11 cellular contexts compared by ENCODE assay signal in the genomic region with DNA sequence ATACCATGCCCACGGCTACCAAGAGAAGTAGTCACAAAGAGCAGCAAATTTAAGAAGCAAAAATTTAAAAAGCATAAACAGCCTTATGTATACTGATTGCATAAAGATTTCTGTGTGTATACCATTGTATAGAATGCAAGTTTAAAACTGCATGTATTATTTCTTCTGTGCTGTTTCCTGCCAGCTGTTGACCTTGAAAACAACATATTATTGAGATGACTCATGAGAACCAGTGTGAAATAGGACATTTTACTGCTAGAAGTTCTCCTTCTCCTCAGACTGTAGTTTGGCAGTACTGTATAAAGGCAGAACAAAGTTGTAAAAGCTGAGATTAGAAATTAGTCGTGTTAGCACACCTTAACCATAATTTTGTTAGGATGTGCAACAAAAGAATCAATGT. TPM values are rescaled to one million over a fixed set of nuclear protein-coding genes. Genes with fewer than 3 reads are reported as not detected.
DNase-seq lines count a peak whose midpoint lies in the region.
"Had no signal": no experiment of that assay in that cellular context is flagged by ENCODE, and none has a peak within 500 bp of the region (broad histone marks: within the 10 kb centered on the region; RNA-seq: fewer than 3 reads in every experiment).

No MANE protein-coding gene starts in this region.

- H3K36me3 ChIP-seq in mesendoderm (ENCODE audit: control insufficient read depth, insufficient read depth, low read length), result no peaks in the 10 kb centered on the region

- no peaks in the 10 kb centered on the region for H3K79me1 ChIP-seq in mesendoderm (ENCODE audit: low read length)

- no peaks in the 10 kb centered on the region for H3K36me3 Mint-ChIP-seq in activated CD4-positive, alpha-beta memory T cell treated with anti-CD3 and anti-CD28 coated beads for 36 hours

- POLR2A ChIA-PET in activated CD4-positive, alpha-beta memory T cell treated with anti-CD3 and anti-CD28 coated beads for 36 hours (lab: Charles Lee), result no interaction called here

- no peak overlapping the region for H2AK5ac ChIP-seq in mesendoderm (ENCODE audit: low read length)

- CTCF ChIA-PET in activated CD4-positive, alpha-beta memory T cell treated with anti-CD3 and anti-CD28 coated beads for 36 hours (lab: Charles Lee), result no interaction called here

- H3K79me2 ChIP-seq in mesendoderm (ENCODE audit: control insufficient read depth, insufficient read depth, low read length), result no peaks in the 10 kb centered on the region

- H3K23ac ChIP-seq in mesendoderm (ENCODE audit: low read length), result no peak overlapping the region

- H3K27ac Mint-ChIP-seq in activated CD4-positive, alpha-beta memory T cell treated with anti-CD3 and anti-CD28 coated beads for 36 hours, result no peak overlapping the region

- DNase-seq in AG20443 (ENCODE audit: low spot score) (peak; percentile 42), NCI-H460 (ENCODE audit: extremely low read depth, low read depth) (peak; percentile 7), dermis blood vessel endothelial cell (peak; percentile 89), mesendoderm (peak; percentile 68), D341Med (ENCODE audit: low spot score) (no peak), NCI-H82 treated with DMSO at 0.1 percent for 48 hours (lab: John Stamatoyannopoulos, UW; ENCODE audit: unreplicated experiment) (no peak), substantia nigra (lab: John Stamatoyannopoulos, UW) (no peak)
- DNase-seq in activated CD4-positive, alpha-beta memory T cell treated with anti-CD3 and anti-CD28 coated beads for 36 hours, result no peak
- DNase-seq: activated CD4-positive, alpha-beta T cell treated with anti-CD3 and anti-CD28 coated beads, Interleukin-2, amount 50 U/mL, for 4 hours; stimulated activated CD4-positive, alpha-beta T cell treated with anti-CD3 and anti-CD28 coated beads, Interleukin-12 subunit alpha, Interleukin-12 subunit beta, amount 100 ng/mL, for 4 hours had no signal

- WGBS in mesendoderm (ENCODE audit: extremely low coverage, insufficient coverage, low lambda C conversion rate), result no CpG with 5 or more reads among the region's 2 CpGs

- no peak overlapping the region for H3K4me3 ChIP-seq in mesendoderm (ENCODE audit: low read length)

- H2BK120ac ChIP-seq in mesendoderm (ENCODE audit: low read depth, low read length), result no peak overlapping the region

- no peaks in the 10 kb centered on the region for H3K4me1 Mint-ChIP-seq in activated CD4-positive, alpha-beta memory T cell treated with anti-CD3 and anti-CD28 coated beads for 36 hours (ENCODE audit: low read depth)

- no peaks in the 10 kb centered on the region for H3K4me1 ChIP-seq in mesendoderm (ENCODE audit: control insufficient read depth, low read depth, low read length)

- H4K8ac ChIP-seq in mesendoderm (ENCODE audit: low read depth, low read length), result no peak overlapping the region

- no peak overlapping the region for H3K4me2 ChIP-seq in mesendoderm (ENCODE audit: low read length)
- H3K4me2 ChIP-seq: KMS-11 had no signal

- no peak overlapping the region for H3K18ac ChIP-seq in mesendoderm (ENCODE audit: low read length)

- H2BK5ac ChIP-seq in mesendoderm (ENCODE audit: low read length), result no peak overlapping the region

- H3K9ac ChIP-seq in mesendoderm (ENCODE audit: low read length), result no peak overlapping the region
- H3K9ac ChIP-seq: KMS-11 had no signal

- H3K9me3 Mint-ChIP-seq in activated CD4-positive, alpha-beta memory T cell treated with anti-CD3 and anti-CD28 coated beads for 36 hours, result no peaks in the 10 kb centered on the region

- no peak overlapping the region for H3K4me3 Mint-ChIP-seq in activated CD4-positive, alpha-beta memory T cell treated with anti-CD3 and anti-CD28 coated beads for 36 hours

- intact Hi-C loops in activated CD4-positive, alpha-beta memory T cell treated with anti-CD3 and anti-CD28 coated beads for 36 hours (cut with micrococcal nuclease), result no loop called here

- no peak overlapping the region for H3K56ac ChIP-seq in mesendoderm (ENCODE audit: low read length)

- no peak overlapping the region for H4K5ac ChIP-seq in mesendoderm (ENCODE audit: low read length)

- no peaks in the 10 kb centered on the region for H3K27me3 Mint-ChIP-seq in activated CD4-positive, alpha-beta memory T cell treated with anti-CD3 and anti-CD28 coated beads for 36 hours

- no peaks in the 10 kb centered on the region for H3K27me3 ChIP-seq in mesendoderm (ENCODE audit: insufficient read depth, low read length, poor library complexity)

- H3K4ac ChIP-seq in mesendoderm (ENCODE audit: low read depth, low read length), result no peak overlapping the region

- no peak overlapping the region for H2BK15ac ChIP-seq in mesendoderm (replicated peaks; ENCODE audit: low read depth)

- H3K27ac ChIP-seq in mesendoderm (ENCODE audit: low read depth, low read length) (no peak overlapping the region), substantia nigra (ENCODE audit: low read depth, low read length, poor library complexity, severe bottlenecking) (no peak overlapping the region)
- H3K27ac ChIP-seq: KMS-11 had no signal

RNA-seq across cellular contexts. Expression of a gene that starts 42.3 kb away (rescaled TPM):
- 7.8 and 9.5 TPM in 2 replicates for total RNA-seq in NCI-H460 (2014; rRNA removed; shearing (Covaris generic))
- 3.1 and 3.6 TPM in 2 replicates for polyA plus RNA-seq in NCI-H460 (2014; cell fraction: nucleus; rRNA removed)
- total RNA-seq in dermis blood vessel endothelial cell, result 82.5 and 85.4 TPM in 2 replicates
- polyA plus RNA-seq in mesendoderm (2013, experiment 1 of 2), result 19.7 TPM
- 20.6 TPM for polyA plus RNA-seq in mesendoderm (2013, experiment 2 of 2)
- under 1 TPM; 0.50 to 0.92 TPM for total RNA-seq in activated CD4-positive, alpha-beta memory T cell treated with anti-CD3 and anti-CD28 coated beads for 36 hours

Comparison
In these comparisons a context has a peak if more than half of its experiments do, and no peak if none do; other contexts are left out.
1. DNase-seq: peak in AG20443 (single experiment), NCI-H460 (single experiment), dermis blood vessel endothelial cell (single experiment) and mesendoderm (single experiment); none in D341Med (single experiment), NCI-H82 treated with DMSO at 0.1 percent for 48 hours (single experiment), activated CD4-positive, alpha-beta memory T cell treated with anti-CD3 and anti-CD28 coated beads for 36 hours (single experiment) and substantia nigra (0 of 49).